9 cellular contexts compared by ENCODE assay signal in genomic region chr3:184230603-184231528, GRCh38. TPM values are rescaled to one million over a fixed set of nuclear protein-coding genes. Genes with fewer than 3 reads are reported as not detected.
DNase-seq lines count a peak whose midpoint lies in the region; ATAC-seq, FAIRE-seq and TF ChIP-seq lines count a peak whose summit lies in the region.
"Had no signal": no experiment of that assay in that cellular context is flagged by ENCODE, and none has a peak within 500 bp of the region (broad histone marks: within the 10 kb centered on the region; RNA-seq: fewer than 3 reads in every experiment).

No MANE protein-coding gene starts in this region.

- no peak overlapping the region for H3K4ac ChIP-seq in mesendoderm (ENCODE audit: low read depth, low read length)

- no peak for ATAC-seq in GM18498 (IDR thresholded peaks at IDR 0.05; ENCODE audit: unreplicated experiment)

- FAIRE-seq in kidney (lab: Jason Lieb, UNC): no peak
- FAIRE-seq: K562 had no signal

- no peak overlapping the region for H3K18ac ChIP-seq in mesendoderm (ENCODE audit: low read length)

- intact Hi-C loops in kidney (cut with DNase I): no loop called here

- H3K27me3 Mint-ChIP-seq in activated naive CD4-positive, alpha-beta T cell treated with anti-CD3 and anti-CD28 coated beads, Interleukin-2, amount 10 ng/mL, durations not matched to agents 7 days and 5 days: peaks cover 92% of the 10 kb centered on the region

- H3K4me1 ChIP-seq in kidney (ENCODE audit: control insufficient read depth in 1 of 2, insufficient read depth in 1 of 2, low read depth in 1 of 2, low read length in 2 of 2) (peaks cover 0 to 14% of the 10 kb centered on the region in 2 donors), tibial nerve (peaks cover 0 to 26% (median 12%) of the 10 kb centered on the region in 4 donors), mesendoderm (ENCODE audit: control insufficient read depth, low read depth, low read length) (no peaks in the 10 kb centered on the region)

- no peaks in the 10 kb centered on the region for H3K79me1 ChIP-seq in mesendoderm (ENCODE audit: low read length)

- TF ChIP-seq POLR2A in tibial nerve (IDR thresholded peaks at IDR 0.05): no peak

- H3K4me3 ChIP-seq in WERI-Rb-1 (ENCODE audit: low read depth, low read length) (peak overlapping the region; percentile 73), kidney (ENCODE audit: low read length in 2 of 2) (no peak overlapping the region), tibial nerve (peak overlapping the region in 3 of 4 donors; percentile 30 to 55 (median 46)), mesendoderm (ENCODE audit: low read length) (no peak overlapping the region)
- H3K4me3 ChIP-seq: K562 had no signal

- no peak overlapping the region for H3K27ac ChIP-seq in WERI-Rb-1
- no peak overlapping the region for H3K27ac ChIP-seq in kidney (ENCODE audit: low read depth in 2 of 2, low read length in 2 of 2)
- no peak overlapping the region for H3K27ac ChIP-seq in tibial nerve
- no peak overlapping the region for H3K27ac ChIP-seq in mesendoderm (ENCODE audit: low read depth, low read length)

- no peak for DNase-seq in activated naive CD4-positive, alpha-beta T cell treated with anti-CD3 and anti-CD28 coated beads, Interleukin-2, amount 10 ng/mL, durations not matched to agents 7 days and 5 days
- no peak for DNase-seq in activated naive CD4-positive, alpha-beta T cell treated with Interleukin-2 at 50 U/mL for 16 hours
- DNase-seq in WERI-Rb-1: no peak
- peak; percentile 72 for DNase-seq in kidney
- no peak for DNase-seq in tibial nerve (ENCODE audit: low spot score in 2 of 2)
- DNase-seq in mesendoderm: no peak
- no peak for DNase-seq in glomerular visceral epithelial cell (ENCODE audit: extremely low spot score)

- no peak overlapping the region for H2AK5ac ChIP-seq in mesendoderm (ENCODE audit: low read length)

- H3K9me3 Mint-ChIP-seq in activated naive CD4-positive, alpha-beta T cell treated with anti-CD3 and anti-CD28 coated beads, Interleukin-2, amount 10 ng/mL, durations not matched to agents 7 days and 5 days: no peaks in the 10 kb centered on the region

- H2BK15ac ChIP-seq in mesendoderm (replicated peaks; ENCODE audit: low read depth): no peak overlapping the region

- no peaks in the 10 kb centered on the region for H3K79me2 ChIP-seq in mesendoderm (ENCODE audit: control insufficient read depth, insufficient read depth, low read length)

- H3K56ac ChIP-seq in mesendoderm (ENCODE audit: low read length): no peak overlapping the region

- H3K4me3 Mint-ChIP-seq in activated naive CD4-positive, alpha-beta T cell treated with anti-CD3 and anti-CD28 coated beads, Interleukin-2, amount 10 ng/mL, durations not matched to agents 7 days and 5 days: peak overlapping the region; percentile 31

- no peaks in the 10 kb centered on the region for H3K36me3 ChIP-seq in WERI-Rb-1
- no peaks in the 10 kb centered on the region for H3K36me3 ChIP-seq in kidney (ENCODE audit: control insufficient read depth in 1 of 2, insufficient read depth in 2 of 2, low read length in 2 of 2)
- H3K36me3 ChIP-seq in tibial nerve: no peaks in the 10 kb centered on the region
- no peaks in the 10 kb centered on the region for H3K36me3 ChIP-seq in mesendoderm (ENCODE audit: control insufficient read depth, insufficient read depth, low read length)

- H3K27ac Mint-ChIP-seq in activated naive CD4-positive, alpha-beta T cell treated with anti-CD3 and anti-CD28 coated beads, Interleukin-2, amount 10 ng/mL, durations not matched to agents 7 days and 5 days: peak overlapping the region; percentile 12

- H3K4me1 Mint-ChIP-seq in activated naive CD4-positive, alpha-beta T cell treated with anti-CD3 and anti-CD28 coated beads, Interleukin-2, amount 10 ng/mL, durations not matched to agents 7 days and 5 days: peaks cover 9% of the 10 kb centered on the region

- H3K36me3 Mint-ChIP-seq in activated naive CD4-positive, alpha-beta T cell treated with anti-CD3 and anti-CD28 coated beads, Interleukin-2, amount 10 ng/mL, durations not matched to agents 7 days and 5 days: no peaks in the 10 kb centered on the region

- WGBS in tibial nerve, 2 donors: 26 to 27% methylated on average over 11 to 12 of the region's 79 CpGs
- no CpG with 5 or more reads among the region's 79 CpGs for WGBS in mesendoderm (ENCODE audit: extremely low coverage, insufficient coverage, low lambda C conversion rate)

- CTCF ChIA-PET in activated naive CD4-positive, alpha-beta T cell treated with anti-CD3 and anti-CD28 coated beads, Interleukin-2, amount 10 ng/mL, durations not matched to agents 7 days and 5 days (lab: Charles Lee): interaction anchor here (0.5 to 0.9 kb wide), 3 partner anchors 19 to 61 kb away, joined by 3 read pairs; no protein-coding TSS in a partner anchor

- no peak overlapping the region for H3K23ac ChIP-seq in mesendoderm (ENCODE audit: low read length)

- no peak overlapping the region for H2BK120ac ChIP-seq in mesendoderm (ENCODE audit: low read depth, low read length)

- H3K9ac ChIP-seq in kidney (ENCODE audit: low read length in 2 of 2) (no peak overlapping the region), mesendoderm (ENCODE audit: low read length) (no peak overlapping the region)

- H3K27me3 ChIP-seq in WERI-Rb-1 (ENCODE audit: insufficient read depth, low read depth, severe bottlenecking) (peaks cover 4% of the 10 kb centered on the region), tibial nerve (peaks cover 0 to 84% of the 10 kb centered on the region in 2 donors), mesendoderm (ENCODE audit: insufficient read depth, low read length, poor library complexity) (peaks cover 41% of the 10 kb centered on the region)

- H4K8ac ChIP-seq in mesendoderm (ENCODE audit: low read depth, low read length): no peak overlapping the region

- TF ChIP-seq EP300 in tibial nerve (IDR thresholded peaks at IDR 0.05): no peak

- no peak overlapping the region for H2BK5ac ChIP-seq in mesendoderm (ENCODE audit: low read length)

- TF ChIP-seq CTCF in WERI-Rb-1 (IDR thresholded peaks at IDR 0.05; ENCODE audit: low read depth, low read length) (no peak), kidney (IDR thresholded peaks at IDR 0.05; ENCODE audit: borderline replicate concordance, extremely low read depth, insufficient read depth) (no peak), tibial nerve (IDR thresholded peaks at IDR 0.05) (no peak)

- H3K9me3 ChIP-seq in WERI-Rb-1 (ENCODE audit: severe bottlenecking) (no peaks in the 10 kb centered on the region), kidney (ENCODE audit: control insufficient read depth in 1 of 2, low read length in 2 of 2) (no peaks in the 10 kb centered on the region), tibial nerve (no peaks in the 10 kb centered on the region)

- no peak overlapping the region for H4K5ac ChIP-seq in mesendoderm (ENCODE audit: low read length)

- no peak overlapping the region for H3K4me2 ChIP-seq in mesendoderm (ENCODE audit: low read length)

RNA-seq across cellular contexts. Expression of gene VWA5B2, which starts 1.5 kb away (rescaled TPM):
- total RNA-seq in kidney (0.25 TPM), tibial nerve (1 to 10 TPM in 1 of 4 donors, under 1 TPM in 2, not detected in 1; 0.21 to 1.8 (median 0.22) TPM)
- 0.11 TPM for polyA plus RNA-seq in kidney (ENCODE audit: insufficient read depth, low read depth, low replicate concordance)
- 0.01 TPM for polyA plus RNA-seq in mesendoderm (2013, experiment 1 of 2)
- polyA plus RNA-seq in mesendoderm (2013, experiment 2 of 2): 0.03 TPM
- polyA plus RNA-seq: K562 had no signal

RNA-seq across cellular contexts. Expression of gene ALG3, which starts 17.9 kb away (rescaled TPM):
- total RNA-seq in kidney (33.6 TPM), tibial nerve (10 to 100 TPM; 38.9 to 79.5 (median 58.7) TPM)
- 39.8 TPM for polyA plus RNA-seq in kidney (ENCODE audit: insufficient read depth, low read depth, low replicate concordance)
- polyA plus RNA-seq in mesendoderm (2013, experiment 1 of 2): 73.2 TPM
- polyA plus RNA-seq in mesendoderm (2013, experiment 2 of 2): 72.2 TPM

RNA-seq across cellular contexts. Expression of gene EEF1AKMT4, which starts 18.6 kb away (rescaled TPM):
- total RNA-seq in kidney (2.8 TPM), tibial nerve (1 to 10 TPM in 3 of 4 donors, under 1 TPM in 1; 0.98 to 4.8 (median 2.5) TPM)
- polyA plus RNA-seq in kidney (ENCODE audit: insufficient read depth, low read depth, low replicate concordance): 6.1 TPM
- polyA plus RNA-seq in mesendoderm (2013, experiment 1 of 2): 9.7 TPM
- 9.8 TPM for polyA plus RNA-seq in mesendoderm (2013, experiment 2 of 2)

RNA-seq across cellular contexts. Expression of gene CAMK2N2, which starts 30.5 kb away (rescaled TPM):
- total RNA-seq in kidney (0.31 TPM), tibial nerve (not detected)
- 0.39 TPM for polyA plus RNA-seq in kidney (ENCODE audit: insufficient read depth, low read depth, low replicate concordance)
- 7.3 TPM for polyA plus RNA-seq in mesendoderm (2013, experiment 1 of 2)
- 7.3 TPM for polyA plus RNA-seq in mesendoderm (2013, experiment 2 of 2)

RNA-seq across cellular contexts. Expression of gene ABCF3, which starts 44.9 kb away (rescaled TPM):
- total RNA-seq in kidney (69.0 TPM), tibial nerve (10 to 100 TPM; 51.6 to 96.9 (median 64.0) TPM)
- 49.1 TPM for polyA plus RNA-seq in kidney (ENCODE audit: insufficient read depth, low read depth, low replicate concordance)
- polyA plus RNA-seq in mesendoderm (2013, experiment 1 of 2): 24.7 TPM
- 23.8 TPM for polyA plus RNA-seq in mesendoderm (2013, experiment 2 of 2)

Comparison
In these comparisons a context has a peak if more than half of its experiments do, and no peak if none do; other contexts are left out.
1. H3K4me3 ChIP-seq: peak in WERI-Rb-1 (single experiment) and tibial nerve (3 of 4); none in kidney (0 of 2) and mesendoderm (single experiment).